ENCODE assay signal across 10 cellular contexts in the genomic region with DNA sequence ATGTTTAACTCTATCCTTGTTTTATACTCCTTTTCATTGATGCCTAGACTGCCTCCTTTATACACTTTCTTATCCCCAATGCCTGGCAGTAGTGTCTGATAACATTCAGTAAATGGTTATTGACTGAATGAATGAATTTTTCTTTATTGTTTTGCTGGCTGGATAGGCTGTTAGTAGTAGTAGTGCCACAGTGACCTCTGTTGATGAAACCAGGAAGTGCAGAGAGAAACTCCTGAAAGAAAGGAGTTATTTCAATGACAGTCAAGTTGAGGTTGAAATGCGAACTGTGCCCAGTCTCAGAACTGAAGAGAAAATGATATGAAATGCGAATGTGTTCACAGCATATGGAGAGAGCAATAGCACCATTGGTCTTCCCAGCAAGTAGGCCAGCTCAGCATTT. TPM values are rescaled to one million over a fixed set of nuclear protein-coding genes. Genes with fewer than 3 reads are reported as not detected.
DNase-seq lines count a peak whose midpoint lies in the region; ATAC-seq and TF ChIP-seq lines count a peak whose summit lies in the region.
"Had no signal": no experiment of that assay in that cellular context is flagged by ENCODE, and none has a peak within 500 bp of the region (broad histone marks: within the 10 kb centered on the region; RNA-seq: fewer than 3 reads in every experiment).

No MANE protein-coding gene starts in this region.

- no peaks in the 10 kb centered on the region for H3K27me3 ChIP-seq in cardiac muscle cell
- H3K27me3 ChIP-seq in right cardiac atrium (ENCODE audit: control insufficient read depth, insufficient read depth), result no peaks in the 10 kb centered on the region
- H3K27me3 ChIP-seq in thoracic aorta (replicated peaks; ENCODE audit: insufficient read depth), result no peaks in the 10 kb centered on the region

- TF ChIP-seq CTCF in cardiac muscle cell (IDR thresholded peaks at IDR 0.05; ENCODE audit: low read depth, low read length), result peak; percentile 68
- peak; percentile 26 for TF ChIP-seq CTCF in thoracic aorta (IDR thresholded peaks at IDR 0.05)

- ATAC-seq in right cardiac atrium, result no peak
- no peak for ATAC-seq in thoracic aorta (ENCODE audit: insufficient number of reproducible peaks, low FRiP score, low read depth)
- no peak for ATAC-seq in GM18519 (IDR thresholded peaks at IDR 0.05; ENCODE audit: low FRiP score, unreplicated experiment)

- H3K4me1 ChIP-seq in cardiac muscle cell (ENCODE audit: low read depth) (no peaks in the 10 kb centered on the region), right cardiac atrium (ENCODE audit: control insufficient read depth, insufficient read depth, low read length) (no peaks in the 10 kb centered on the region), thoracic aorta (ENCODE audit: control insufficient read depth in 1 of 2, low read depth in 2 of 2) (peaks cover 0 to under 1% of the 10 kb centered on the region in 2 donors)

- H3K4me3 ChIP-seq in cardiac muscle cell (no peak overlapping the region), right cardiac atrium (ENCODE audit: low read length) (no peak overlapping the region), thoracic aorta (no peak overlapping the region)

- DNase-seq in cardiac muscle cell (ENCODE audit: low read depth in 1 of 2, low spot score in 1 of 2) (peak in 1 of 2 donors; percentile 46), right cardiac atrium (no peak), OCI-M1 (lab: John Stamatoyannopoulos, UW) (peak; percentile 61), glomerular endothelial cell (ENCODE audit: extremely low read depth, low read depth, low spot score) (peak; percentile 4), thoracic aorta (ENCODE audit: low spot score) (no peak), foreskin melanocyte (no peak), putamen (ENCODE audit: low spot score) (no peak)
- DNase-seq: activated T-cell treated with anti-CD3 and anti-CD28 coated beads, Interleukin-2, amount 50 U/mL, for 1 hour; NCI-H446 had no signal

- intact Hi-C loops in right cardiac atrium (cut with DNase I), result no loop called here

- H3K36me3 ChIP-seq in cardiac muscle cell (no peaks in the 10 kb centered on the region), thoracic aorta (no peaks in the 10 kb centered on the region)

- H3K9me3 ChIP-seq in cardiac muscle cell (ENCODE audit: low read depth) (no peaks in the 10 kb centered on the region), right cardiac atrium (ENCODE audit: control insufficient read depth, low read length) (no peaks in the 10 kb centered on the region), thoracic aorta (no peaks in the 10 kb centered on the region)

- H3K27ac ChIP-seq in cardiac muscle cell (no peak overlapping the region), right cardiac atrium (ENCODE audit: low read length) (no peak overlapping the region), thoracic aorta (no peak overlapping the region)

- 80% methylated on average over 2 of the region's 2 CpGs for WGBS in right cardiac atrium

RNA-seq across cellular contexts. Expression of a gene that starts 26.8 kb away (rescaled TPM):
- total RNA-seq in cardiac muscle cell (0.18 and 0.39 TPM in 2 replicates), right cardiac atrium (under 1 TPM in 1 of 4 donors, not detected in 3; 0.12 TPM), glomerular endothelial cell (0.06 TPM in 1 of 2 replicates, not detected in the other), thoracic aorta (under 1 TPM in 1 of 2 donors, not detected in 1; 0.71 TPM)
- polyA plus RNA-seq in cardiac muscle cell (0.04 TPM in 1 of 2 replicates, not detected in the other), right cardiac atrium (0.02 TPM)

Comparison
In these comparisons a context has a peak if more than half of its experiments do, and no peak if none do; other contexts are left out.
1. DNase-seq: peak in OCI-M1 (single experiment) and glomerular endothelial cell (single experiment); none in right cardiac atrium (0 of 3), thoracic aorta (single experiment), foreskin melanocyte (single experiment) and putamen (single experiment).